17 cellular contexts compared by ENCODE assay signal in genomic region chr16:1661826-1662225, GRCh38. TPM values are rescaled to one million over a fixed set of nuclear protein-coding genes. Genes with fewer than 3 reads are reported as not detected.
DNase-seq lines count a peak whose midpoint lies in the region; ATAC-seq, FAIRE-seq and TF ChIP-seq lines count a peak whose summit lies in the region.
"Had no signal": no experiment of that assay in that cellular context is flagged by ENCODE, and none has a peak within 500 bp of the region (broad histone marks: within the 10 kb centered on the region; RNA-seq: fewer than 3 reads in every experiment).

No MANE protein-coding gene starts in this region.

- POLR2A ChIA-PET in K562 (lab: Yijun Ruan, JAX), result interaction anchor here (0.6 to 1.6 kb wide), 2 partner anchors 13 to 115 kb away, joined by 3 read pairs; no protein-coding TSS in a partner anchor

- WGBS in K562 (ENCODE audit: insufficient coverage, low coverage, missing lambda C conversion rate), result 86% methylated on average over 2 of the region's 2 CpGs
- 94% methylated on average over 2 of the region's 2 CpGs for WGBS in suprapubic skin

- intact Hi-C loops in activated naive CD4-positive, alpha-beta T cell treated with anti-CD3 and anti-CD28 coated beads for 36 hours (cut with micrococcal nuclease), result no loop called here
- intact Hi-C loops in K562 (cut with micrococcal nuclease), result no loop called here

- H3K27me3 Mint-ChIP-seq in activated naive CD4-positive, alpha-beta T cell treated with anti-CD3 and anti-CD28 coated beads for 36 hours (ENCODE audit: low read depth), result no peaks in the 10 kb centered on the region
- no peaks in the 10 kb centered on the region for H3K27me3 Mint-ChIP-seq in neural crest cell (ENCODE audit: low read depth)
- H3K27me3 Mint-ChIP-seq: CD4-positive, alpha-beta memory T cell had no signal

- in situ Hi-C loops in K562 (cut with MboI), result no loop called here

- no peak overlapping the region for H2AFZ ChIP-seq in K562 (ENCODE audit: low read depth, low read length)

- H4K20me1 ChIP-seq in K562 (replicated peaks; ENCODE audit: control insufficient read depth, insufficient read depth, low read length), result 0 out of 2 replicates have a peak, but pooled peaks cover 3% of the 10 kb centered on the region
- H4K20me1 ChIP-seq: BLaER1 had no signal

- TF ChIP-seq POLR2A in K562 (conservative IDR thresholded peaks at IDR 0.05) (no peak), suprapubic skin (IDR thresholded peaks at IDR 0.05) (no peak)

- H3K27ac Mint-ChIP-seq in activated naive CD4-positive, alpha-beta T cell treated with anti-CD3 and anti-CD28 coated beads for 36 hours, result peak overlapping the region; percentile 36
- peak overlapping the region; percentile 75 for H3K27ac Mint-ChIP-seq in neural crest cell (ENCODE audit: unreplicated experiment)

- TF ChIP-seq CTCF in K562 (IDR thresholded peaks at IDR 0.05 in 2 of 3, conservative IDR thresholded peaks at IDR 0.05 in 1 of 3; ENCODE audit: insufficient read depth in 2 of 3, low read depth in 1 of 3, low read length in 3 of 3) (no peak), neural crest cell (conservative IDR thresholded peaks at IDR 0.05) (no peak), suprapubic skin (IDR thresholded peaks at IDR 0.05) (no peak)

- no peak for FAIRE-seq in K562 (lab: Jason Lieb, UNC)
- FAIRE-seq: HTR-8/SVneo had no signal

- H3K9me3 ChIP-seq in K562 (replicated peaks; ENCODE audit: control insufficient read depth, insufficient read depth, low read depth, low read length), result no peaks in the 10 kb centered on the region
- H3K9me3 ChIP-seq in suprapubic skin, result no peaks in the 10 kb centered on the region
- H3K9me3 ChIP-seq: BLaER1 had no signal

- no peak overlapping the region for H3K4me3 ChIP-seq in K562
- H3K4me3 ChIP-seq in suprapubic skin, result no peak overlapping the region
- H3K4me3 ChIP-seq: BLaER1 had no signal

- TF ChIP-seq EP300 in K562 (IDR thresholded peaks at IDR 0.05; ENCODE audit: low read length) (no peak), suprapubic skin (IDR thresholded peaks at IDR 0.05) (no peak)

- H3K79me2 ChIP-seq in K562 (ENCODE audit: control insufficient read depth, insufficient read depth, low read length), result no peaks in the 10 kb centered on the region; the same call in 2 of the 3 replicates

- H3K4me1 Mint-ChIP-seq in activated naive CD4-positive, alpha-beta T cell treated with anti-CD3 and anti-CD28 coated beads for 36 hours (ENCODE audit: low read depth), result no peaks in the 10 kb centered on the region
- H3K4me1 Mint-ChIP-seq in neural crest cell, result no peaks in the 10 kb centered on the region
- H3K4me1 Mint-ChIP-seq: CD14-positive monocyte; CD4-positive, alpha-beta memory T cell had no signal

- CTCF ChIA-PET in activated naive CD4-positive, alpha-beta T cell treated with anti-CD3 and anti-CD28 coated beads for 36 hours (lab: Charles Lee), result no interaction called here
- CTCF ChIA-PET in K562 (lab: Yijun Ruan, JAX; ENCODE audit: low intra/inter-chr PET ratio), result no interaction called here

- no peak overlapping the region for H3K9ac ChIP-seq in K562 (ENCODE audit: insufficient read depth in 1 of 2, low read depth in 2 of 2, low read length in 2 of 2)
- H3K9ac ChIP-seq: BLaER1 had no signal

- DNase-seq in activated naive CD4-positive, alpha-beta T cell treated with anti-CD3 and anti-CD28 coated beads for 36 hours, result no peak
- DNase-seq in activated naive CD4-positive, alpha-beta T cell treated with Interleukin-2 at 50 U/mL for 16 hours, result no peak
- DNase-seq in K562 (ENCODE audit: extremely low read depth in 1 of 4, low spot score in 3 of 4) (no peak), neural crest cell (ENCODE audit: low read depth, low spot score) (no peak), suprapubic skin (ENCODE audit: low spot score in 2 of 2) (no peak)
- no peak for DNase-seq in NK-92 treated with Interleukin-12 subunit alpha and Interleukin-12 subunit beta, amount 100 ng/mL, for 24 hours (lab: John Stamatoyannopoulos, UW)
- DNase-seq: 8988T; CD4-positive, alpha-beta memory T cell; DMS153; DMS79 treated with DMSO at 0.1 percent for 48 hours; GF-D8; GOT3; H7 had no signal

- BruUV-seq in K562 (replicated peaks; lab: Mats Ljungman, UMichigan), result no TSS peak

- H3K27me3 ChIP-seq in K562 (ENCODE audit: control insufficient read depth in 2 of 2, insufficient read depth in 2 of 2, low read length in 2 of 2), result no peaks in the 10 kb centered on the region
- no peaks in the 10 kb centered on the region for H3K27me3 ChIP-seq in suprapubic skin
- H3K27me3 ChIP-seq: BLaER1 had no signal

- no peaks in the 10 kb centered on the region for H3K9me3 Mint-ChIP-seq in activated naive CD4-positive, alpha-beta T cell treated with anti-CD3 and anti-CD28 coated beads for 36 hours
- H3K9me3 Mint-ChIP-seq in neural crest cell, result no peaks in the 10 kb centered on the region
- H3K9me3 Mint-ChIP-seq: CD14-positive monocyte; CD4-positive, alpha-beta memory T cell had no signal

- H3K36me3 ChIP-seq in K562 (ENCODE audit: control insufficient read depth, insufficient read depth, low read length) (peaks cover 91% of the 10 kb centered on the region; the same call in 2 of the 3 replicates), suprapubic skin (peaks cover 96% of the 10 kb centered on the region)

- ATAC-seq in K562, result no peak
- ATAC-seq: HCT116 had no signal

- no peak overlapping the region for H3K4me3 Mint-ChIP-seq in activated naive CD4-positive, alpha-beta T cell treated with anti-CD3 and anti-CD28 coated beads for 36 hours
- H3K4me3 Mint-ChIP-seq in neural crest cell, result no peak overlapping the region
- H3K4me3 Mint-ChIP-seq: CD14-positive monocyte; CD4-positive, alpha-beta memory T cell had no signal

- no peaks in the 10 kb centered on the region for H3K9me1 ChIP-seq in K562 (ENCODE audit: control insufficient read depth, insufficient read depth, low read length)

- H3K4me1 ChIP-seq in K562 (replicated peaks in 1 of 2; ENCODE audit: control insufficient read depth in 2 of 2, insufficient read depth in 2 of 2, low read length in 2 of 2) (peaks cover 0 to 16% of the 10 kb centered on the region in 2 experiments; a peak in 3 of 5 replicates), suprapubic skin (no peaks in the 10 kb centered on the region)
- H3K4me1 ChIP-seq: BLaER1 had no signal

- no peak overlapping the region for H3K4me2 ChIP-seq in K562 (ENCODE audit: insufficient read depth, low read length)
- H3K4me2 ChIP-seq: BLaER1 had no signal

- peaks cover 8% of the 10 kb centered on the region for H3K36me3 Mint-ChIP-seq in activated naive CD4-positive, alpha-beta T cell treated with anti-CD3 and anti-CD28 coated beads for 36 hours (ENCODE audit: low read depth)
- peaks cover 6% of the 10 kb centered on the region for H3K36me3 Mint-ChIP-seq in neural crest cell (ENCODE audit: low read depth)

- TF ChIP-seq RAD21 in K562 (CRISPR knock-in tag; conservative IDR thresholded peaks at IDR 0.05 in 1 of 2, IDR thresholded peaks at IDR 0.05 in 1 of 2), result no peak

- H3K27ac ChIP-seq in K562 (ENCODE audit: extremely low read depth, low read depth, low read length) (no peak overlapping the region), suprapubic skin (no peak overlapping the region)
- H3K27ac ChIP-seq: BLaER1 had no signal

RNA-seq across cellular contexts. Expression of gene JPT2, which starts 16.3 kb away (rescaled TPM):
- 10 to 100 TPM; 54.0 to 69.4 TPM for total RNA-seq in activated naive CD4-positive, alpha-beta T cell treated with anti-CD3 and anti-CD28 coated beads for 36 hours
- 93.6 and 97.5 TPM in 2 replicates for total RNA-seq in K562 (2011; cell fraction: chromatin; rRNA removed; ENCODE audit: low replicate concordance)
- 70.0 and 73.9 TPM in 2 replicates for total RNA-seq in K562 (2011; cell fraction: nucleolus; rRNA removed)
- 92.1 and 109 TPM in 2 replicates for total RNA-seq in K562 (2011; cell fraction: nucleoplasm; rRNA removed)
- total RNA-seq in K562 (2014; rRNA removed) (89.2 and 116 TPM in 2 replicates), K562 (2014; rRNA removed; fragmentation: Illumina TruSeq; extraction: Trizol) (83.5 and 92.6 TPM in 2 replicates), K562 (2015; rRNA removed; fragmentation: Illumina TruSeq; extraction: Trizol) (80.2 and 88.6 TPM in 2 replicates), K562 (2021) (121 and 133 TPM in 2 replicates), neural crest cell (247 and 261 TPM in 2 replicates), suprapubic skin (10 to 100 TPM; 22.6 to 59.2 (median 35.0) TPM)
- polyA plus RNA-seq in K562 (2011; rRNA removed) (106 and 112 TPM in 2 replicates), K562 (2014; fragmentation: Illumina TruSeq; extraction: Trizol) (133 and 134 TPM in 2 replicates), K562 (2014; fragmentation: Nextera tagmentation; extraction: Ambion mirVana) (10 to 100 TPM; 25.5 TPM), K562 (2014; rRNA removed) (108 and 117 TPM in 2 replicates)
- 57.8 and 66.9 TPM in 2 replicates for polyA plus RNA-seq in K562 (2011; cell fraction: cytosol; rRNA removed)
- polyA plus RNA-seq in K562 (2011; cell fraction: nucleus; rRNA removed), result 68.5 and 76.2 TPM in 2 replicates
- 74.8 and 115 TPM in 2 replicates for polyA plus RNA-seq in K562 (2012)
- polyA minus RNA-seq in K562 (2011; rRNA and poly(A)+ RNA removed), result 67.8 and 69.9 TPM in 2 replicates
- polyA minus RNA-seq in K562 (2011; cell fraction: cytosol; rRNA and poly(A)+ RNA removed), result 42.4 and 45.0 TPM in 2 replicates
- polyA minus RNA-seq in K562 (2011; cell fraction: nucleus; rRNA and poly(A)+ RNA removed), result 19.5 and 31.4 TPM in 2 replicates

RNA-seq across cellular contexts. Expression of gene MAPK8IP3, which starts 44.2 kb away (rescaled TPM):
- 10 to 100 TPM; 46.5 to 50.7 TPM for total RNA-seq in activated naive CD4-positive, alpha-beta T cell treated with anti-CD3 and anti-CD28 coated beads for 36 hours
- 161 and 386 TPM in 2 replicates for total RNA-seq in K562 (2011; cell fraction: chromatin; rRNA removed; ENCODE audit: low replicate concordance)
- total RNA-seq in K562 (2011; cell fraction: nucleolus; rRNA removed), result 222 and 236 TPM in 2 replicates
- 131 and 140 TPM in 2 replicates for total RNA-seq in K562 (2011; cell fraction: nucleoplasm; rRNA removed)
- total RNA-seq in K562 (2014; rRNA removed) (28.9 and 37.1 TPM in 2 replicates), K562 (2014; rRNA removed; fragmentation: Illumina TruSeq; extraction: Trizol) (4.6 and 7.1 TPM in 2 replicates), K562 (2015; rRNA removed; fragmentation: Illumina TruSeq; extraction: Trizol) (18.6 and 19.6 TPM in 2 replicates), K562 (2021) (43.7 and 54.8 TPM in 2 replicates), neural crest cell (111 and 113 TPM in 2 replicates), suprapubic skin (100 to 1,000 TPM in 1 of 4 donors, 10 to 100 TPM in 3; 56.0 to 206 (median 82.1) TPM)
- polyA plus RNA-seq in K562 (2011; rRNA removed) (16.7 and 24.4 TPM in 2 replicates), K562 (2014; fragmentation: Illumina TruSeq; extraction: Trizol) (16.7 and 26.0 TPM in 2 replicates), K562 (2014; fragmentation: Nextera tagmentation; extraction: Ambion mirVana) (under 1 TPM; 0.17 to 0.21 TPM), K562 (2014; rRNA removed) (58.7 and 70.8 TPM in 2 replicates)
- 10.9 and 17.7 TPM in 2 replicates for polyA plus RNA-seq in K562 (2011; cell fraction: cytosol; rRNA removed)
- polyA plus RNA-seq in K562 (2011; cell fraction: nucleus; rRNA removed), result 204 and 313 TPM in 2 replicates
- 41.6 and 50.3 TPM in 2 replicates for polyA plus RNA-seq in K562 (2012)
- 11.8 and 17.2 TPM in 2 replicates for polyA minus RNA-seq in K562 (2011; rRNA and poly(A)+ RNA removed)
- 7.3 and 8.9 TPM in 2 replicates for polyA minus RNA-seq in K562 (2011; cell fraction: cytosol; rRNA and poly(A)+ RNA removed)
- 78.5 and 87.3 TPM in 2 replicates for polyA minus RNA-seq in K562 (2011; cell fraction: nucleus; rRNA and poly(A)+ RNA removed)

RNA-seq across cellular contexts. Expression of gene CRAMP1, which starts 49.7 kb away (rescaled TPM):
- total RNA-seq in activated naive CD4-positive, alpha-beta T cell treated with anti-CD3 and anti-CD28 coated beads for 36 hours, result 10 to 100 TPM; 11.3 to 15.7 TPM
- 34.5 and 80.0 TPM in 2 replicates for total RNA-seq in K562 (2011; cell fraction: chromatin; rRNA removed; ENCODE audit: low replicate concordance)
- 40.7 and 44.9 TPM in 2 replicates for total RNA-seq in K562 (2011; cell fraction: nucleolus; rRNA removed)
- total RNA-seq in K562 (2011; cell fraction: nucleoplasm; rRNA removed), result 35.1 and 37.2 TPM in 2 replicates
- total RNA-seq in K562 (2014; rRNA removed), result 5.1 and 8.9 TPM in 2 replicates
- total RNA-seq in K562 (2014; rRNA removed; fragmentation: Illumina TruSeq; extraction: Trizol), result 6.5 and 7.5 TPM in 2 replicates
- total RNA-seq in K562 (2015; rRNA removed; fragmentation: Illumina TruSeq; extraction: Trizol), result 7.7 and 8.3 TPM in 2 replicates
- 19.0 and 20.8 TPM in 2 replicates for total RNA-seq in K562 (2021)
- 7.2 and 9.7 TPM in 2 replicates for polyA plus RNA-seq in K562 (2011; rRNA removed)
- 7.6 and 8.1 TPM in 2 replicates for polyA plus RNA-seq in K562 (2011; cell fraction: cytosol; rRNA removed)
- 17.8 and 29.3 TPM in 2 replicates for polyA plus RNA-seq in K562 (2011; cell fraction: nucleus; rRNA removed)
- polyA plus RNA-seq in K562 (2012), result 10.1 and 13.6 TPM in 2 replicates
- polyA plus RNA-seq in K562 (2014; fragmentation: Illumina TruSeq; extraction: Trizol), result 14.4 and 15.7 TPM in 2 replicates
- polyA plus RNA-seq in K562 (2014; fragmentation: Nextera tagmentation; extraction: Ambion mirVana), result under 1 TPM; 0.52 to 0.62 TPM
- polyA plus RNA-seq in K562 (2014; rRNA removed), result 12.1 and 14.9 TPM in 2 replicates
- polyA minus RNA-seq in K562 (2011; rRNA and poly(A)+ RNA removed), result 9.1 and 9.5 TPM in 2 replicates
- 6.1 and 11.0 TPM in 2 replicates for polyA minus RNA-seq in K562 (2011; cell fraction: cytosol; rRNA and poly(A)+ RNA removed)
- 9.7 and 10.2 TPM in 2 replicates for polyA minus RNA-seq in K562 (2011; cell fraction: nucleus; rRNA and poly(A)+ RNA removed)
- 38.3 TPM in 2 replicates for total RNA-seq in neural crest cell
- 10 to 100 TPM; 15.7 to 39.3 (median 26.1) TPM for total RNA-seq in suprapubic skin

RNA-seq across cellular contexts. Expression of gene IFT140, which starts 50.0 kb away (rescaled TPM):
- total RNA-seq in activated naive CD4-positive, alpha-beta T cell treated with anti-CD3 and anti-CD28 coated beads for 36 hours, result 10 to 100 TPM; 10.6 to 14.3 TPM
- 27.4 and 63.8 TPM in 2 replicates for total RNA-seq in K562 (2011; cell fraction: chromatin; rRNA removed; ENCODE audit: low replicate concordance)
- total RNA-seq in K562 (2011; cell fraction: nucleolus; rRNA removed), result 20.3 and 28.9 TPM in 2 replicates
- total RNA-seq in K562 (2011; cell fraction: nucleoplasm; rRNA removed), result 18.8 and 21.9 TPM in 2 replicates
- 3.4 and 4.8 TPM in 2 replicates for total RNA-seq in K562 (2014; rRNA removed)
- total RNA-seq in K562 (2014; rRNA removed; fragmentation: Illumina TruSeq; extraction: Trizol), result 2.3 and 2.6 TPM in 2 replicates
- total RNA-seq in K562 (2015; rRNA removed; fragmentation: Illumina TruSeq; extraction: Trizol), result 3.4 and 4.4 TPM in 2 replicates
- total RNA-seq in K562 (2021), result 7.3 and 7.6 TPM in 2 replicates
- polyA plus RNA-seq in K562 (2011; rRNA removed), result 3.5 and 3.9 TPM in 2 replicates
- 3.6 and 4.0 TPM in 2 replicates for polyA plus RNA-seq in K562 (2011; cell fraction: cytosol; rRNA removed)
- polyA plus RNA-seq in K562 (2011; cell fraction: nucleus; rRNA removed), result 20.5 and 27.3 TPM in 2 replicates
- 5.5 and 9.5 TPM in 2 replicates for polyA plus RNA-seq in K562 (2012)
- polyA plus RNA-seq in K562 (2014; fragmentation: Illumina TruSeq; extraction: Trizol), result 4.0 and 4.8 TPM in 2 replicates
- polyA plus RNA-seq in K562 (2014; fragmentation: Nextera tagmentation; extraction: Ambion mirVana), result under 1 TPM; 0.31 to 0.60 TPM
- 3.2 and 3.6 TPM in 2 replicates for polyA plus RNA-seq in K562 (2014; rRNA removed)
- 3.3 and 5.5 TPM in 2 replicates for polyA minus RNA-seq in K562 (2011; rRNA and poly(A)+ RNA removed)
- 2.7 and 3.0 TPM in 2 replicates for polyA minus RNA-seq in K562 (2011; cell fraction: cytosol; rRNA and poly(A)+ RNA removed)
- 20.4 and 23.3 TPM in 2 replicates for polyA minus RNA-seq in K562 (2011; cell fraction: nucleus; rRNA and poly(A)+ RNA removed)
- total RNA-seq in neural crest cell, result 43.3 and 45.8 TPM in 2 replicates
- 10 to 100 TPM; 13.8 to 38.4 (median 17.0) TPM for total RNA-seq in suprapubic skin
